Comparison of ENCODE assay signal across 35 cellular contexts in genomic region chr7:158894825-158895224, GRCh38.
"Had no signal": no experiment of that assay in that cellular context is flagged by ENCODE, and none has a peak within 500 bp of the region (broad histone marks: within the 10 kb centered on the region; RNA-seq: fewer than 3 reads in every experiment).

No MANE protein-coding gene starts in this region.

- H3K4me3 ChIP-seq: MG63 had no signal

- H3K27me3 ChIP-seq: MG63 had no signal

- DNase-seq: Karpas-422, Kasumi-1, KBM-7, KG1, MG63, MM.1S, MV-4-11, NCI-H1048, NCI-H1092, NCI-H1092 treated with DMSO at 0.1 percent for 48 hours, NCI-H1105, NCI-H1105 treated with DMSO at 0.1 percent for 48 hours, NCI-H1417, NCI-H1417 treated with DMSO at 0.1 percent for 48 hours, NCI-H1436, NCI-H1436 treated with DMSO at 0.1 percent for 48 hours, NCI-H146, NCI-H1694, NCI-H1694 treated with DMSO at 0.1 percent for 48 hours, NCI-H187, NCI-H187 treated with DMSO at 0.1 percent for 48 hours, NCI-H1930, NCI-H2029, NCI-H2029 treated with DMSO at 0.1 percent for 48 hours, NCI-H2081, NCI-H2081 treated with DMSO at 0.1 percent for 48 hours, NCI-H2107, NCI-H2171, NCI-H2171 treated with DMSO at 0.1 percent for 48 hours, NCI-H2227 treated with DMSO at 0.1 percent for 48 hours, NCI-H226, NCI-H345, NCI-H446, NCI-H446 treated with DMSO at 0.1 percent for 48 hours had no signal

- H3K9me3 ChIP-seq: MG63 had no signal

- H3K9ac ChIP-seq: KMS-11 had no signal

- H3K36me3 ChIP-seq: MG63 had no signal

- H3K4me2 ChIP-seq: KMS-11 had no signal

- H3K27ac ChIP-seq: KMS-11 had no signal
